8 cellular contexts compared by ENCODE assay signal in genomic region chr20:12404941-12405340, GRCh38.
"Had no signal": no experiment of that assay in that cellular context is flagged by ENCODE, and none has a peak within 500 bp of the region (broad histone marks: within the 10 kb centered on the region; RNA-seq: fewer than 3 reads in every experiment).

No MANE protein-coding gene starts in this region.

- H3K27ac Mint-ChIP-seq: GM23338, H9, HFFc6 had no signal

- H3K9ac ChIP-seq: GM23248 had no signal

- H3K36me3 ChIP-seq: HAP-1 had no signal

- H3K4me1 ChIP-seq: HAP-1 had no signal

- H3K9me3 ChIP-seq: HAP-1 had no signal

- H3K4me2 ChIP-seq: GM23338 had no signal

- H3K4me1 Mint-ChIP-seq: GM23338, H9 had no signal

- H3K4me3 Mint-ChIP-seq: GM23338, H9, HFFc6 had no signal

- DNase-seq: GM23248, GOT3, H7, H9, HCEC 1CT, HFFc6 had no signal

- H3K27ac ChIP-seq: GM23248 had no signal

- H3K4me3 ChIP-seq: GM23248, GM23338, HAP-1 had no signal

- H2AFZ ChIP-seq: GM23248, GM23338 had no signal
